In genomic region chr17:22270809-22271208, GRCh38 we compare ENCODE assay signal across 5 cellular contexts.
DNase-seq lines count a peak whose midpoint lies in the region; ATAC-seq and TF ChIP-seq lines count a peak whose summit lies in the region.
"Not testable (repeated sequence)": the region's sequence is repeated elsewhere in the genome, so short reads cannot be mapped to it uniquely, and the experiment has no call there.

No MANE protein-coding gene starts in this region.

- H3K27me3 ChIP-seq in spleen (replicated peaks in 1 of 7); upper lobe of right lung: not testable (repeated sequence)

- peaks cover 41% of the 10 kb centered on the region for H3K9me3 Mint-ChIP-seq in osteocyte (ENCODE audit: unreplicated experiment)

- not testable (repeated sequence) for H3K27ac ChIP-seq in coronary artery, spleen, upper lobe of right lung

- not testable (repeated sequence) for H3K36me3 Mint-ChIP-seq in osteocyte (ENCODE audit: unreplicated experiment)

- H3K4me3 ChIP-seq in coronary artery, spleen, upper lobe of right lung: not testable (repeated sequence)

- H3K27ac Mint-ChIP-seq in osteocyte (ENCODE audit: unreplicated experiment): not testable (repeated sequence)

- H3K9me3 ChIP-seq in spleen: peaks cover 0 to 77% (median 11%) of the 10 kb centered on the region in 8 donors
- not testable (repeated sequence) for H3K9me3 ChIP-seq in upper lobe of right lung

- 38 to 75% (median 58%) methylated on average over 1 of the region's 1 CpG; no CpG with 5 or more reads in 1 of the 5 donors for WGBS in spleen, 5 donors

- not testable (repeated sequence) for H3K27me3 Mint-ChIP-seq in osteocyte (ENCODE audit: unreplicated experiment)

- not testable (repeated sequence) for H3K4me1 ChIP-seq in spleen, upper lobe of right lung

- not testable (repeated sequence) for H3K4me1 Mint-ChIP-seq in osteocyte (ENCODE audit: unreplicated experiment)

- intact Hi-C loops in spleen (cut with DNase I; ENCODE audit: low total_unique reads); upper lobe of right lung (cut with DNase I): not testable (repeated sequence)

- not testable (repeated sequence) for TF ChIP-seq POLR2A in spleen (IDR thresholded peaks at IDR 0.05)

- DNase-seq in coronary artery (ENCODE audit: low spot score) (peak; percentile 45), left lobe of liver (ENCODE audit: low spot score) (peak; percentile 23), osteocyte (ENCODE audit: extremely low spot score, unreplicated experiment) (peak; percentile 69), spleen (peak; percentile 34), upper lobe of right lung (peak; percentile 37)

- not testable (repeated sequence) for H3K4me3 Mint-ChIP-seq in osteocyte (ENCODE audit: unreplicated experiment)

- H3K36me3 ChIP-seq in spleen, upper lobe of right lung: not testable (repeated sequence)

- not testable (repeated sequence) for ATAC-seq in left lobe of liver, upper lobe of right lung

- not testable (repeated sequence) for TF ChIP-seq CTCF in coronary artery (IDR thresholded peaks at IDR 0.05); osteocyte (IDR thresholded peaks at IDR 0.05); spleen (IDR thresholded peaks at IDR 0.05 in 8 of 11, conservative IDR thresholded peaks at IDR 0.05 in 3 of 11); upper lobe of right lung (IDR thresholded peaks at IDR 0.05)
